In genomic region chr10:110641256-110641655, GRCh38 we compare ENCODE assay signal across 9 cellular contexts. TPM values are rescaled to one million over a fixed set of nuclear protein-coding genes. Genes with fewer than 3 reads are reported as not detected.
DNase-seq lines count a peak whose midpoint lies in the region; ATAC-seq and TF ChIP-seq lines count a peak whose summit lies in the region.
"Had no signal": no experiment of that assay in that cellular context is flagged by ENCODE, and none has a peak within 500 bp of the region (broad histone marks: within the 10 kb centered on the region; RNA-seq: fewer than 3 reads in every experiment).

No MANE protein-coding gene starts in this region.

- TF ChIP-seq CTCF in astrocyte of the spinal cord (IDR thresholded peaks at IDR 0.05; ENCODE audit: low read depth, low read length) (no peak), neural crest cell (conservative IDR thresholded peaks at IDR 0.05) (no peak), osteoblast (IDR thresholded peaks at IDR 0.05; ENCODE audit: extremely low read depth, low read depth, low read length) (no peak)

- in situ Hi-C loops in astrocyte of the spinal cord (cut with HindIII; ENCODE audit: low sequenced_read_pairs), result no loop called here

- ATAC-seq in activated CD4-positive, CD25-positive, alpha-beta regulatory T cell treated with anti-CD3 and anti-CD28 coated beads, Interleukin-2, amount 50 U/mL, for 24 hours, result peak; percentile 89 to 91
- no peak for ATAC-seq in HG03025 (IDR thresholded peaks at IDR 0.05; ENCODE audit: low FRiP score, unreplicated experiment)

- H3K4me1 ChIP-seq in osteoblast (ENCODE audit: insufficient read depth, low read length), result peaks cover 4% of the 10 kb centered on the region

- H3K27me3 Mint-ChIP-seq in neural crest cell (ENCODE audit: low read depth), result peaks cover 72% of the 10 kb centered on the region

- H3K9me3 Mint-ChIP-seq in neural crest cell, result no peaks in the 10 kb centered on the region

- H3K9me3 ChIP-seq in osteoblast (ENCODE audit: low read depth, low read length), result no peaks in the 10 kb centered on the region
- H3K9me3 ChIP-seq: BLaER1 had no signal

- H3K36me3 ChIP-seq in osteoblast (ENCODE audit: insufficient read depth, low read length), result no peaks in the 10 kb centered on the region
- H3K36me3 ChIP-seq: BLaER1 had no signal

- H3K27me3 ChIP-seq in osteoblast (ENCODE audit: insufficient read depth, low read length), result peaks cover 63% of the 10 kb centered on the region

- no peak overlapping the region for H2AFZ ChIP-seq in osteoblast (ENCODE audit: low read length)

- H3K36me3 Mint-ChIP-seq in neural crest cell (ENCODE audit: low read depth), result no peaks in the 10 kb centered on the region

- no peak overlapping the region for H3K27ac Mint-ChIP-seq in neural crest cell (ENCODE audit: unreplicated experiment)

- H3K4me3 ChIP-seq in astrocyte of the spinal cord (ENCODE audit: low read depth, low read length) (no peak overlapping the region), osteoblast (ENCODE audit: insufficient read depth, low read length) (no peak overlapping the region)
- H3K4me3 ChIP-seq: BLaER1 had no signal

- H3K4me2 ChIP-seq in osteoblast (ENCODE audit: insufficient read depth, low read length), result no peak overlapping the region
- H3K4me2 ChIP-seq: BLaER1 had no signal

- H3K79me2 ChIP-seq in osteoblast (ENCODE audit: insufficient read depth, low read length), result no peaks in the 10 kb centered on the region

- H4K20me1 ChIP-seq in osteoblast (ENCODE audit: insufficient read depth, low read length), result no peaks in the 10 kb centered on the region

- DNase-seq in activated CD4-positive, CD25-positive, alpha-beta regulatory T cell treated with anti-CD3 and anti-CD28 coated beads, Interleukin-2, amount 50 U/mL, for 72 hours, result no peak
- DNase-seq in NCI-H69 (lab: John Stamatoyannopoulos, UW), result peak; percentile 82
- peak; percentile 42 for DNase-seq in astrocyte of the spinal cord (ENCODE audit: low read depth, low spot score)
- no peak for DNase-seq in neural crest cell (ENCODE audit: low read depth, low spot score)
- DNase-seq in osteoblast (ENCODE audit: insufficient read length, low spot score, missing footprints), result no peak
- DNase-seq in effector CD4-positive, alpha-beta T cell, result no peak

- H3K4me3 Mint-ChIP-seq in neural crest cell, result peak overlapping the region; percentile 58

- H3K4me1 Mint-ChIP-seq in neural crest cell, result peaks cover 45% of the 10 kb centered on the region

- H3K27ac ChIP-seq in osteoblast (ENCODE audit: low read depth, low read length), result no peak overlapping the region
- H3K27ac ChIP-seq: BLaER1 had no signal

RNA-seq across cellular contexts. Expression of gene RBM20, which starts 2.9 kb away (rescaled TPM):
- 0.58 and 0.61 TPM in 2 replicates for total RNA-seq in neural crest cell
- under 0.01 TPM in 1 of 2 replicates, not detected in the other for total RNA-seq in osteoblast

Comparison
In these comparisons a context has a peak if more than half of its experiments do, and no peak if none do; other contexts are left out.
1. DNase-seq: peak in NCI-H69 (single experiment) and astrocyte of the spinal cord (single experiment); none in activated CD4-positive, CD25-positive, alpha-beta regulatory T cell treated with anti-CD3 and anti-CD28 coated beads, Interleukin-2, amount 50 U/mL, for 72 hours (single experiment), neural crest cell (single experiment), osteoblast (single experiment) and effector CD4-positive, alpha-beta T cell (single experiment).